18 cellular contexts compared by ENCODE assay signal in the genomic region with DNA sequence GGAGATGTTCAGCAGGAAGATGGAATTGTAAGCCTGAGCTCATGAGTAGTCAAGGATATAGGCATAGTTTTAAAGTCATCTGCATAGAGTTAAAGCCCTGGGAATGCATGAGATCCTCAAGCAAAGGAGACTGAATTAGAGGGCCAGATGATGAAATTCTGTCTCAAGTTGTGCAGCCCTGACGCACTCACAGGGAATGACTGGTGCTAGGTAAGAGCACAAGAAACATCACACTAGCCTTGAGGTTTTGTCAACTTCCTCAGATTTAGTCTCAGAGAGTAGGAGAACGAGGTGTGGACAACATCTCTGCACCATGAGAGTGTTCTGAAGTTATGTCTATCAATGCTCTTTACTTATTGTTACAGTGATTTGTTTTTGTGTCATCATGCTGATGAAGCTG. TPM values are rescaled to one million over a fixed set of nuclear protein-coding genes. Genes with fewer than 3 reads are reported as not detected.
DNase-seq lines count a peak whose midpoint lies in the region; ATAC-seq and TF ChIP-seq lines count a peak whose summit lies in the region.
"Had no signal": no experiment of that assay in that cellular context is flagged by ENCODE, and none has a peak within 500 bp of the region (broad histone marks: within the 10 kb centered on the region; RNA-seq: fewer than 3 reads in every experiment).

No MANE protein-coding gene starts in this region.

- no TSS peak for BruUV-seq in IMR-90 (replicated peaks; lab: Mats Ljungman, UMichigan)

- no peak overlapping the region for H2AK9ac ChIP-seq in IMR-90 (replicated peaks; ENCODE audit: low read depth, low read length, poor library complexity)

- H2BK20ac ChIP-seq in IMR-90 (ENCODE audit: low read depth, low read length), result no peak overlapping the region

- H3K9me1 ChIP-seq in IMR-90 (ENCODE audit: insufficient read depth, low read length), result no peaks in the 10 kb centered on the region

- H3K27me3 ChIP-seq in IMR-90 (ENCODE audit: control insufficient read depth, insufficient read depth, low read length), result no peaks in the 10 kb centered on the region
- H3K27me3 ChIP-seq in adipocyte (replicated peaks; ENCODE audit: control insufficient read depth, insufficient read depth, low read length), result no peaks in the 10 kb centered on the region
- H3K27me3 ChIP-seq in smooth muscle cell (ENCODE audit: low read depth), result no peaks in the 10 kb centered on the region
- no peaks in the 10 kb centered on the region for H3K27me3 ChIP-seq in body of pancreas

- no peaks in the 10 kb centered on the region for H3F3A ChIP-seq in smooth muscle cell (ENCODE audit: low read depth)

- no peak overlapping the region for H2AFZ ChIP-seq in IMR-90 (replicated peaks; ENCODE audit: low read length, poor library complexity)
- H2AFZ ChIP-seq in smooth muscle cell (ENCODE audit: low read depth), result no peak overlapping the region

- no peak overlapping the region for H3K4ac ChIP-seq in IMR-90 (ENCODE audit: low read depth, low read length)

- no peaks in the 10 kb centered on the region for H3K79me2 ChIP-seq in smooth muscle cell (ENCODE audit: low read depth)

- H2BK5ac ChIP-seq in IMR-90 (ENCODE audit: low read depth, low read length, poor library complexity, severe bottlenecking), result no peak overlapping the region

- in situ Hi-C loops in IMR-90 (cut with MboI; ENCODE audit: low sequenced_read_pairs), result no loop called here

- H3K23ac ChIP-seq in IMR-90 (ENCODE audit: low read depth, low read length), result no peak overlapping the region

- H4K20me1 ChIP-seq in IMR-90 (ENCODE audit: insufficient read depth, low read length) (no peaks in the 10 kb centered on the region), smooth muscle cell (ENCODE audit: low read depth) (no peaks in the 10 kb centered on the region)

- H3K4me2 ChIP-seq in IMR-90 (ENCODE audit: low read depth, low read length) (no peak overlapping the region), smooth muscle cell (no peak overlapping the region)

- no peak overlapping the region for H3K56ac ChIP-seq in IMR-90 (ENCODE audit: extremely low read depth, insufficient read depth, low read length)

- TF ChIP-seq POLR2A in IMR-90 (IDR thresholded peaks at IDR 0.05; ENCODE audit: low read depth, low read length), result no peak
- no peak for TF ChIP-seq POLR2A in body of pancreas (IDR thresholded peaks at IDR 0.05)

- no peak overlapping the region for H3K4me3 ChIP-seq in IMR-90 (ENCODE audit: insufficient read depth, low read depth, low read length)
- no peak overlapping the region for H3K4me3 ChIP-seq in adipocyte (ENCODE audit: low read length)
- no peak overlapping the region for H3K4me3 ChIP-seq in smooth muscle cell
- H3K4me3 ChIP-seq in body of pancreas, result no peak overlapping the region

- no peak for ATAC-seq in IMR-90 (ENCODE audit: low read depth)
- ATAC-seq in body of pancreas, result no peak

- H2BK120ac ChIP-seq in IMR-90 (ENCODE audit: low read depth, low read length), result no peak overlapping the region

- no peak overlapping the region for H4K91ac ChIP-seq in IMR-90 (ENCODE audit: insufficient read depth, low read depth, low read length)

- intact Hi-C loops in IMR-90 (cut with micrococcal nuclease) (no loop called here), body of pancreas (cut with DNase I) (no loop called here)

- H3K27ac ChIP-seq in IMR-90 (ENCODE audit: insufficient read depth, low read length) (no peak overlapping the region), smooth muscle cell (ENCODE audit: low read depth) (peak overlapping the region; percentile 59), body of pancreas (no peak overlapping the region)
- H3K27ac ChIP-seq: C4-2B had no signal

- no peak overlapping the region for H2AK5ac ChIP-seq in IMR-90 (ENCODE audit: low read depth, low read length)

- H3K9me3 ChIP-seq in IMR-90 (ENCODE audit: control insufficient read depth, insufficient read depth, low read length) (no peaks in the 10 kb centered on the region), adipocyte (ENCODE audit: control insufficient read depth, low read length) (no peaks in the 10 kb centered on the region), smooth muscle cell (replicated peaks; ENCODE audit: low read depth) (no peaks in the 10 kb centered on the region), body of pancreas (no peaks in the 10 kb centered on the region)

- no peak for TF ChIP-seq CTCF in IMR-90 (conservative IDR thresholded peaks at IDR 0.05; ENCODE audit: low read depth, low read length)
- TF ChIP-seq CTCF in smooth muscle cell (IDR thresholded peaks at IDR 0.05; ENCODE audit: borderline replicate concordance, insufficient read depth, poor library complexity, severe bottlenecking), result no peak
- TF ChIP-seq CTCF in body of pancreas (IDR thresholded peaks at IDR 0.05), result no peak

- no peak overlapping the region for H3K14ac ChIP-seq in IMR-90 (replicated peaks; ENCODE audit: low read depth, low read length)

- H4K8ac ChIP-seq in IMR-90 (ENCODE audit: low read depth in 2 of 2, low read length in 2 of 2), result no peak overlapping the region

- no peaks in the 10 kb centered on the region for H3K36me3 ChIP-seq in IMR-90 (ENCODE audit: control insufficient read depth, insufficient read depth, low read length)
- no peaks in the 10 kb centered on the region for H3K36me3 ChIP-seq in adipocyte (ENCODE audit: control insufficient read depth, insufficient read depth, low read length, severe bottlenecking)
- H3K36me3 ChIP-seq in smooth muscle cell (ENCODE audit: low read depth), result no peaks in the 10 kb centered on the region
- no peaks in the 10 kb centered on the region for H3K36me3 ChIP-seq in body of pancreas (replicated peaks in 1 of 2; ENCODE audit: insufficient read depth in 1 of 2, low read depth in 2 of 2)

- H3K9ac ChIP-seq in IMR-90 (ENCODE audit: low read depth, low read length), result no peak overlapping the region
- H3K9ac ChIP-seq in adipocyte (ENCODE audit: low read length), result no peak overlapping the region
- no peak overlapping the region for H3K9ac ChIP-seq in smooth muscle cell (ENCODE audit: low read depth)

- H3K79me1 ChIP-seq in IMR-90 (ENCODE audit: low read depth in 1 of 2, low read length in 2 of 2), result no peaks in the 10 kb centered on the region

- no peak overlapping the region for H3K18ac ChIP-seq in IMR-90 (ENCODE audit: low read depth, low read length)

- CTCF ChIA-PET in IMR-90 (lab: Yijun Ruan, JAX), result no interaction called here

- TF ChIP-seq RAD21 in IMR-90 (IDR thresholded peaks at IDR 0.05; ENCODE audit: low read length), result no peak

- WGBS in IMR-90 (ENCODE audit: extremely low coverage in 2 of 2, insufficient read length in 1 of 2), 2 experiments, result no CpG with 5 or more reads among the region's 2 CpGs
- 57% methylated on average over 2 of the region's 2 CpGs for WGBS in smooth muscle cell (ENCODE audit: low lambda C conversion rate)
- 89 to 96% methylated on average over 2 of the region's 2 CpGs for WGBS in body of pancreas, 2 donors

- no peak overlapping the region for H4K5ac ChIP-seq in IMR-90 (ENCODE audit: low read depth, low read length)

- DNase-seq in IMR-90 (peak; percentile 25), adipocyte (ENCODE audit: low read depth) (peak; percentile 37), fibroblast of gingiva (ENCODE audit: low read depth) (peak; percentile 35), smooth muscle cell (lab: John Stamatoyannopoulos, UW; ENCODE audit: unreplicated experiment) (no peak), NCI-H146 treated with DMSO at 0.1 percent for 48 hours (lab: John Stamatoyannopoulos, UW; ENCODE audit: unreplicated experiment) (no peak), body of pancreas (no peak)
- DNase-seq in activated CD4-positive, alpha-beta T cell treated with anti-CD3 and anti-CD28 coated beads, Interleukin-2, amount 50 U/mL, for 4 hours, result no peak
- DNase-seq: AML-193, Karpas-422, NCI-H1105, NCI-H1694, NCI-H2081 treated with DMSO at 0.1 percent for 48 hours, NCI-H510A, NCI-H774, SHP77 treated with DMSO at 0.1 percent for 48 hours had no signal

- POLR2A ChIA-PET in IMR-90 (lab: Charles Lee; ENCODE audit: unreplicated experiment), result no interaction called here

- dilution Hi-C loops in IMR-90 (cut with HindIII; ENCODE audit: low sequenced_read_pairs, unreplicated experiment), result no loop called here

- H3K4me1 ChIP-seq in IMR-90 (ENCODE audit: control insufficient read depth, insufficient read depth, low read length), result no peaks in the 10 kb centered on the region
- H3K4me1 ChIP-seq in adipocyte (ENCODE audit: control insufficient read depth, insufficient read depth, low read length), result peaks cover 10% of the 10 kb centered on the region
- no peaks in the 10 kb centered on the region for H3K4me1 ChIP-seq in smooth muscle cell (ENCODE audit: low read depth)
- peaks cover 7% of the 10 kb centered on the region for H3K4me1 ChIP-seq in body of pancreas

- H2BK15ac ChIP-seq in IMR-90 (ENCODE audit: low read depth, low read length), result no peak overlapping the region

TF ChIP-seq in IMR-90, 13 proteins besides CTCF, POLR2A, EP300 and RAD21:
- TF ChIP-seq MAFK (IDR thresholded peaks at IDR 0.05; ENCODE audit: low read depth, low read length), result no peak
- 0 out of 2 replicates have a peak, but pooled peaks have one; percentile 8 for TF ChIP-seq CEBPB (IDR thresholded peaks at IDR 0.05; ENCODE audit: low read depth, low read length)

RNA-seq across cellular contexts. Expression of a gene that starts 5.8 kb away (rescaled TPM):
- total RNA-seq in IMR-90 (2012; rRNA removed) (6.4 and 6.5 TPM in 2 replicates), smooth muscle cell (8.4 and 15.3 TPM in 2 replicates), body of pancreas (1 to 10 TPM in 1 of 2 donors, not detected in 1; 3.1 TPM)
- polyA plus RNA-seq in IMR-90 (2012; rRNA removed) (4.1 and 5.0 TPM in 2 replicates), smooth muscle cell (1.9 and 12.5 TPM in 2 replicates)
- polyA plus RNA-seq in IMR-90 (2012; cell fraction: cytosol; rRNA removed), result 1.9 and 2.0 TPM in 2 replicates
- polyA plus RNA-seq in IMR-90 (2012; cell fraction: nucleus; rRNA removed; ENCODE audit: low replicate concordance), result 0.77 and 1.9 TPM in 2 replicates
- total RNA-seq: HT1080 had no signal
- polyA plus RNA-seq: IgD-negative memory B cell had no signal

Comparison
In these comparisons a context has a peak if more than half of its experiments do, and no peak if none do; other contexts are left out.
1. DNase-seq: peak in IMR-90 (single experiment), adipocyte (single experiment) and fibroblast of gingiva (single experiment); none in smooth muscle cell (single experiment), NCI-H146 treated with DMSO at 0.1 percent for 48 hours (single experiment), activated CD4-positive, alpha-beta T cell treated with anti-CD3 and anti-CD28 coated beads, Interleukin-2, amount 50 U/mL, for 4 hours (0 of 2) and body of pancreas (0 of 4).